ENCODE assay signal across 21 cellular contexts in genomic region chr4:171430495-171430894, GRCh38.
DNase-seq lines count a peak whose midpoint lies in the region; ATAC-seq and TF ChIP-seq lines count a peak whose summit lies in the region.
"Had no signal": no experiment of that assay in that cellular context is flagged by ENCODE, and none has a peak within 500 bp of the region (broad histone marks: within the 10 kb centered on the region; RNA-seq: fewer than 3 reads in every experiment).

No MANE protein-coding gene starts in this region.

- peaks cover 3 to 6% of the 10 kb centered on the region in 2 donors for H3K4me1 Mint-ChIP-seq in stimulated activated naive B cell treated with anti-CD40 and anti-IgM and Interleukin-4, amounts not matched to agents 10 μg/mL and 1 μg/mL and 100 μg/mL, for 72 hours
- H3K4me1 Mint-ChIP-seq: activated naive CD4-positive, alpha-beta T cell treated with anti-CD3 and anti-CD28 coated beads, Interleukin-2, amount 50 U/mL, for 24 hours; GM23338; immature natural killer cell had no signal

- H3K4me3 Mint-ChIP-seq in stimulated activated naive B cell treated with anti-CD40 and anti-IgM and Interleukin-4, amounts not matched to agents 10 μg/mL and 1 μg/mL and 100 μg/mL, for 72 hours, result no peak overlapping the region
- H3K4me3 Mint-ChIP-seq: activated CD8-positive, alpha-beta T cell treated with anti-CD3 and anti-CD28 coated beads, Interleukin-2, amount 10 ng/mL, durations not matched to agents 7 days and 5 days; activated naive CD4-positive, alpha-beta T cell treated with anti-CD3 and anti-CD28 coated beads, Interleukin-2, amount 50 U/mL, for 24 hours; GM23338; immature natural killer cell had no signal

- no peak overlapping the region for H3K27ac ChIP-seq in substantia nigra (ENCODE audit: low read depth, low read length, poor library complexity, severe bottlenecking)
- H3K27ac ChIP-seq: heart left ventricle had no signal

- peaks cover 0 to 4% of the 10 kb centered on the region in 2 donors for H3K9me3 Mint-ChIP-seq in stimulated activated naive B cell treated with anti-CD40 and anti-IgM and Interleukin-4, amounts not matched to agents 10 μg/mL and 1 μg/mL and 100 μg/mL, for 72 hours
- H3K9me3 Mint-ChIP-seq: GM23338 had no signal

- ATAC-seq in GM18909 (IDR thresholded peaks at IDR 0.05; ENCODE audit: poor library complexity, unreplicated experiment) (peak; percentile 89), GM21786 (IDR thresholded peaks at IDR 0.05; ENCODE audit: unreplicated experiment) (peak; percentile 72), HG03159 (IDR thresholded peaks at IDR 0.05; ENCODE audit: unreplicated experiment) (peak; percentile 46), HG02885 (IDR thresholded peaks at IDR 0.05; ENCODE audit: poor library complexity, unreplicated experiment) (no peak)
- ATAC-seq in stimulated activated naive B cell treated with anti-CD40 and anti-IgM and Interleukin-4, amounts not matched to agents 10 μg/mL and 1 μg/mL and 100 μg/mL, for 72 hours (replicated peaks), result peak; percentile 59 to 81
- ATAC-seq: activated CD8-positive, alpha-beta T cell treated with anti-CD3 and anti-CD28 coated beads, Interleukin-2, amount 10 ng/mL, durations not matched to agents 7 days and 5 days; GM23338; heart left ventricle; K562 had no signal

- H3K27ac Mint-ChIP-seq in stimulated activated naive B cell treated with anti-CD40 and anti-IgM and Interleukin-4, amounts not matched to agents 10 μg/mL and 1 μg/mL and 100 μg/mL, for 72 hours, result no peak overlapping the region
- H3K27ac Mint-ChIP-seq: activated CD8-positive, alpha-beta T cell treated with anti-CD3 and anti-CD28 coated beads, Interleukin-2, amount 10 ng/mL, durations not matched to agents 7 days and 5 days; activated naive CD4-positive, alpha-beta T cell treated with anti-CD3 and anti-CD28 coated beads, Interleukin-2, amount 50 U/mL, for 24 hours; GM23338; immature natural killer cell had no signal

- H3K36me3 Mint-ChIP-seq in stimulated activated naive B cell treated with anti-CD40 and anti-IgM and Interleukin-4, amounts not matched to agents 10 μg/mL and 1 μg/mL and 100 μg/mL, for 72 hours, result no peaks in the 10 kb centered on the region
- H3K36me3 Mint-ChIP-seq: activated naive CD4-positive, alpha-beta T cell treated with anti-CD3 and anti-CD28 coated beads, Interleukin-2, amount 50 U/mL, for 24 hours had no signal

- no peaks in the 10 kb centered on the region for H3K27me3 Mint-ChIP-seq in stimulated activated naive B cell treated with anti-CD40 and anti-IgM and Interleukin-4, amounts not matched to agents 10 μg/mL and 1 μg/mL and 100 μg/mL, for 72 hours
- H3K27me3 Mint-ChIP-seq: activated naive CD4-positive, alpha-beta T cell treated with anti-CD3 and anti-CD28 coated beads, Interleukin-2, amount 50 U/mL, for 24 hours had no signal

- TF ChIP-seq POLR2A in erythroblast (IDR thresholded peaks at IDR 0.05; ENCODE audit: low read length), result no peak

- no peak for DNase-seq in stimulated activated naive B cell treated with anti-CD40 and anti-IgM and Interleukin-4, amounts not matched to agents 10 μg/mL and 1 μg/mL and 100 μg/mL, for 72 hours
- DNase-seq in erythroblast (lab: John Stamatoyannopoulos, UW), result no peak
- DNase-seq in substantia nigra (lab: John Stamatoyannopoulos, UW), result no peak
- no peak for DNase-seq in activated T-cell treated with anti-CD3 and anti-CD28 coated beads, Interleukin-2, amount 50 U/mL, for 1 hour
- DNase-seq: activated CD8-positive, alpha-beta T cell treated with anti-CD3 and anti-CD28 coated beads, Interleukin-2, amount 10 ng/mL, durations not matched to agents 7 days and 5 days; activated T-cell treated with anti-CD3 and anti-CD28 coated beads, Interleukin-2, amount 50 U/mL, for 48 hours; Caco-2; heart left ventricle; immature natural killer cell; NCI-H1048; NCI-H2081 treated with DMSO at 0.1 percent for 48 hours; NCI-H524 treated with DMSO at 0.1 percent for 48 hours; retina; stimulated activated CD4-positive, alpha-beta T cell treated with anti-CD3 and anti-CD28 coated beads, Interleukin-12 subunit alpha, Interleukin-12 subunit beta, amount 100 ng/mL, for 4 hours had no signal
